Comparison of ENCODE assay signal across 9 cellular contexts in genomic region chrX:124478046-124478445, GRCh38.
"Had no signal": no experiment of that assay in that cellular context is flagged by ENCODE, and none has a peak within 500 bp of the region (broad histone marks: within the 10 kb centered on the region; RNA-seq: fewer than 3 reads in every experiment).

No MANE protein-coding gene starts in this region.

- H3K4me2 ChIP-seq: GM23338 had no signal

- H2AFZ ChIP-seq: GM23338 had no signal

- H3K4me3 ChIP-seq: GM23338, K562 had no signal

- ATAC-seq: GM23338, K562 had no signal

- FAIRE-seq: H1, H54, K562 had no signal

- DNase-seq: H9, HCEC 1CT, IMR-90, Kasumi-1, KG1 had no signal
